Comparison of ENCODE assay signal across 9 cellular contexts in genomic region chrX:114611018-114611619, GRCh38. TPM values are rescaled to one million over a fixed set of nuclear protein-coding genes. Genes with fewer than 3 reads are reported as not detected.
DNase-seq lines count a peak whose midpoint lies in the region; ATAC-seq and TF ChIP-seq lines count a peak whose summit lies in the region.
"Had no signal": no experiment of that assay in that cellular context is flagged by ENCODE, and none has a peak within 500 bp of the region (broad histone marks: within the 10 kb centered on the region; RNA-seq: fewer than 3 reads in every experiment).

No MANE protein-coding gene starts in this region.

- DNase-seq in heart left ventricle: peak in 2 of 5 donors; percentile 4 to 15
- DNase-seq in Right ventricle myocardium superior: no peak
- DNase-seq in NAMALWA (ENCODE audit: low spot score): peak; percentile 48
- peak; percentile 18 for DNase-seq in activated CD8-positive, alpha-beta T cell treated with anti-CD3 and anti-CD28 coated beads, Interleukin-2, amount 10 ng/mL, durations not matched to agents 7 days and 5 days
- DNase-seq in iPS DF 19.7 (ENCODE audit: low read depth, low spot score): peak; percentile 7
- DNase-seq in testis: peak; percentile 36

- H3K36me3 ChIP-seq in heart left ventricle (no peaks in the 10 kb centered on the region), testis (ENCODE audit: low read depth, missing control alignments) (no peaks in the 10 kb centered on the region)

- H3K27me3 ChIP-seq in heart left ventricle (peaks cover 0 to 17% (median 0%) of the 10 kb centered on the region in 9 donors), testis (no peaks in the 10 kb centered on the region)

- H3K27ac ChIP-seq in heart left ventricle (no peak overlapping the region), testis (no peak overlapping the region)
- H3K27ac ChIP-seq: epithelial cell of prostate had no signal

- H3K4me1 ChIP-seq in heart left ventricle: no peaks in the 10 kb centered on the region
- no peaks in the 10 kb centered on the region for H3K4me1 ChIP-seq in testis

- no peak overlapping the region for H3K4me3 Mint-ChIP-seq in activated CD8-positive, alpha-beta T cell treated with anti-CD3 and anti-CD28 coated beads, Interleukin-2, amount 10 ng/mL, durations not matched to agents 7 days and 5 days

- intact Hi-C loops in heart left ventricle (cut with DNase I): loop anchor here in 8 of 10 donors (5.0 to 10.0 kb wide), 3 partner anchors 346 to 536 kb away; no protein-coding TSS in a partner anchor
- intact Hi-C loops in Right ventricle myocardium superior (cut with DNase I): loop anchor here (10.0 kb wide), 1 partner anchor 534 kb away; no protein-coding TSS in a partner anchor
- intact Hi-C loops in testis (cut with DNase I; ENCODE audit: low total_unique reads): no loop called here

- POLR2A ChIA-PET in activated CD8-positive, alpha-beta T cell treated with anti-CD3 and anti-CD28 coated beads, Interleukin-2, amount 10 ng/mL, durations not matched to agents 7 days and 5 days (lab: Charles Lee): no interaction called here

- no peaks in the 10 kb centered on the region for H3K27me3 Mint-ChIP-seq in activated CD8-positive, alpha-beta T cell treated with anti-CD3 and anti-CD28 coated beads, Interleukin-2, amount 10 ng/mL, durations not matched to agents 7 days and 5 days (ENCODE audit: low read depth)

- TF ChIP-seq POLR2A in heart left ventricle (IDR thresholded peaks at IDR 0.05): no peak
- no peak for TF ChIP-seq POLR2A in testis (IDR thresholded peaks at IDR 0.05)

- H3K36me3 Mint-ChIP-seq in activated CD8-positive, alpha-beta T cell treated with anti-CD3 and anti-CD28 coated beads, Interleukin-2, amount 10 ng/mL, durations not matched to agents 7 days and 5 days (ENCODE audit: low read depth): no peaks in the 10 kb centered on the region

- no peaks in the 10 kb centered on the region for H3K9me3 Mint-ChIP-seq in activated CD8-positive, alpha-beta T cell treated with anti-CD3 and anti-CD28 coated beads, Interleukin-2, amount 10 ng/mL, durations not matched to agents 7 days and 5 days (ENCODE audit: insufficient read depth)

- H3K4me1 Mint-ChIP-seq in activated CD8-positive, alpha-beta T cell treated with anti-CD3 and anti-CD28 coated beads, Interleukin-2, amount 10 ng/mL, durations not matched to agents 7 days and 5 days (ENCODE audit: low read depth): no peaks in the 10 kb centered on the region

- WGBS in heart left ventricle, 4 donors: 48 to 50% (median 48%) methylated on average over 11 of the region's 11 CpGs
- WGBS in testis, 2 donors: 42 to 48% methylated on average over 11 of the region's 11 CpGs

- TF ChIP-seq CTCF in heart left ventricle (IDR thresholded peaks at IDR 0.05): peak; percentile 54 to 90 (median 68)
- TF ChIP-seq CTCF in testis (IDR thresholded peaks at IDR 0.05): peak; percentile 7 to 67 (median 20)

- ATAC-seq in heart left ventricle: no peak
- no peak for ATAC-seq in Right ventricle myocardium superior (ENCODE audit: poor library complexity)
- peak; percentile 84 for ATAC-seq in GM21576 (IDR thresholded peaks at IDR 0.05; ENCODE audit: unreplicated experiment)
- ATAC-seq in activated CD8-positive, alpha-beta T cell treated with anti-CD3 and anti-CD28 coated beads, Interleukin-2, amount 10 ng/mL, durations not matched to agents 7 days and 5 days: no peak
- no peak for ATAC-seq in HG03521 (IDR thresholded peaks at IDR 0.05; ENCODE audit: unreplicated experiment)

- H3K9me3 ChIP-seq in heart left ventricle (no peaks in the 10 kb centered on the region), testis (no peaks in the 10 kb centered on the region)

- CTCF ChIA-PET in activated CD8-positive, alpha-beta T cell treated with anti-CD3 and anti-CD28 coated beads, Interleukin-2, amount 10 ng/mL, durations not matched to agents 7 days and 5 days (lab: Charles Lee): no interaction called here

- H3K4me3 ChIP-seq in heart left ventricle (no peak overlapping the region), testis (no peak overlapping the region)

- no peak overlapping the region for H3K27ac Mint-ChIP-seq in activated CD8-positive, alpha-beta T cell treated with anti-CD3 and anti-CD28 coated beads, Interleukin-2, amount 10 ng/mL, durations not matched to agents 7 days and 5 days

RNA-seq across cellular contexts. Expression of gene HTR2C, which starts 27.2 kb away (rescaled TPM):
- total RNA-seq in heart left ventricle (not detected), Right ventricle myocardium superior (not detected), testis (under 1 TPM; 0.12 to 0.31 TPM)
- polyA plus RNA-seq in heart left ventricle (not detected), testis (ENCODE audit: insufficient read depth, low read depth, low replicate concordance) (0.08 TPM)
- not detected for total RNA-seq in activated CD8-positive, alpha-beta T cell treated with anti-CD3 and anti-CD28 coated beads, Interleukin-2, amount 10 ng/mL, durations not matched to agents 7 days and 5 days
